In genomic region chr14:68211886-68212285, GRCh38 we compare ENCODE assay signal across 20 cellular contexts.
DNase-seq lines count a peak whose midpoint lies in the region; ATAC-seq and TF ChIP-seq lines count a peak whose summit lies in the region.
"Had no signal": no experiment of that assay in that cellular context is flagged by ENCODE, and none has a peak within 500 bp of the region (broad histone marks: within the 10 kb centered on the region; RNA-seq: fewer than 3 reads in every experiment).

No MANE protein-coding gene starts in this region.

- intact Hi-C loops in heart right ventricle (cut with DNase I), result loop anchor here in 1 of 10 donors (10.0 kb wide), 1 partner anchor 257 kb away; no protein-coding TSS in a partner anchor

- WGBS in heart right ventricle, 2 donors, result 76 to 93% methylated on average over 2 of the region's 2 CpGs

- no peak overlapping the region for H3K9ac ChIP-seq in OCI-LY3 (ENCODE audit: low read length)
- H3K9ac ChIP-seq in fibroblast of lung (ENCODE audit: insufficient read depth, low read length), result no peak overlapping the region
- no peak overlapping the region for H3K9ac ChIP-seq in skeletal muscle tissue (ENCODE audit: low read depth in 1 of 3, low read length in 3 of 3)

- H3K79me2 ChIP-seq in OCI-LY3 (ENCODE audit: low read length) (no peaks in the 10 kb centered on the region), fibroblast of lung (ENCODE audit: control insufficient read depth, insufficient read depth, low read length) (no peaks in the 10 kb centered on the region)

- no peak for ATAC-seq in HG02623 (IDR thresholded peaks at IDR 0.05; ENCODE audit: unreplicated experiment)
- ATAC-seq in heart right ventricle, result no peak

- H3K27ac ChIP-seq in CD8-positive, alpha-beta memory T cell (ENCODE audit: low read depth, low read length), result no peak overlapping the region
- H3K27ac ChIP-seq in OCI-LY3 (ENCODE audit: low read length) (peak overlapping the region; percentile 83), fibroblast of lung (ENCODE audit: insufficient read depth, low read length) (peak overlapping the region; percentile 60), skeletal muscle tissue (ENCODE audit: low read depth, low read length) (peak overlapping the region; percentile 64), heart right ventricle (peak overlapping the region in 2 of 10 donors; percentile 79 to 81)

- H2AFZ ChIP-seq in OCI-LY3 (ENCODE audit: low read depth, low read length) (no peak overlapping the region), fibroblast of lung (ENCODE audit: low read length) (no peak overlapping the region)

- H3K4me2 ChIP-seq in OCI-LY3 (ENCODE audit: low read length) (peak overlapping the region; percentile 87), fibroblast of lung (ENCODE audit: extremely low read depth, insufficient read depth, low read length) (no peak overlapping the region)

- no peaks in the 10 kb centered on the region for H3K27me3 ChIP-seq in CD8-positive, alpha-beta memory T cell (ENCODE audit: insufficient read depth, low read length, poor library complexity, severe bottlenecking)
- H3K27me3 ChIP-seq in OCI-LY3 (ENCODE audit: low read depth, low read length), result no peaks in the 10 kb centered on the region
- H3K27me3 ChIP-seq in fibroblast of lung (ENCODE audit: control insufficient read depth, insufficient read depth, low read length), result no peaks in the 10 kb centered on the region
- no peaks in the 10 kb centered on the region for H3K27me3 ChIP-seq in skeletal muscle tissue (ENCODE audit: control insufficient read depth in 3 of 3, insufficient read depth in 3 of 3, low read length in 3 of 3)
- no peaks in the 10 kb centered on the region for H3K27me3 ChIP-seq in heart right ventricle
- H3K27me3 ChIP-seq: testis had no signal

- H3K36me3 Mint-ChIP-seq in CD8-positive, alpha-beta memory T cell, result no peaks in the 10 kb centered on the region

- H3K27ac Mint-ChIP-seq in CD8-positive, alpha-beta memory T cell, result peak overlapping the region in 5 of 8 donors; percentile 50 to 96 (median 93)

- TF ChIP-seq CTCF in OCI-LY3 (IDR thresholded peaks at IDR 0.05; ENCODE audit: low read depth, low read length) (no peak), fibroblast of lung (conservative IDR thresholded peaks at IDR 0.05 in 1 of 2, IDR thresholded peaks at IDR 0.05 in 1 of 2; ENCODE audit: low read depth in 1 of 2, low read length in 2 of 2) (no peak), heart right ventricle (IDR thresholded peaks at IDR 0.05) (no peak)

- peaks cover 46% of the 10 kb centered on the region for H3K4me1 ChIP-seq in CD8-positive, alpha-beta memory T cell (ENCODE audit: insufficient read depth, low read length)
- H3K4me1 ChIP-seq in OCI-LY3 (ENCODE audit: low read length) (peaks cover 46% of the 10 kb centered on the region), fibroblast of lung (ENCODE audit: control insufficient read depth, extremely low read depth, insufficient read depth, low read length) (peaks cover 17% of the 10 kb centered on the region), skeletal muscle tissue (ENCODE audit: control insufficient read depth in 3 of 3, insufficient read depth in 3 of 3, low read length in 3 of 3) (peaks cover 5 to 23% (median 17%) of the 10 kb centered on the region in 3 donors), heart right ventricle (peaks cover 0 to 60% (median 31%) of the 10 kb centered on the region in 9 donors)

- no peaks in the 10 kb centered on the region for H3K36me3 ChIP-seq in CD8-positive, alpha-beta memory T cell (ENCODE audit: insufficient read depth, low read length)
- H3K36me3 ChIP-seq in OCI-LY3 (replicated peaks; ENCODE audit: low read depth, low read length), result peaks cover 3% of the 10 kb centered on the region
- H3K36me3 ChIP-seq in fibroblast of lung (ENCODE audit: control insufficient read depth, insufficient read depth, low read length), result no peaks in the 10 kb centered on the region
- H3K36me3 ChIP-seq in skeletal muscle tissue (ENCODE audit: control insufficient read depth in 3 of 3, insufficient read depth in 3 of 3, low read length in 3 of 3), result no peaks in the 10 kb centered on the region
- H3K36me3 ChIP-seq in heart right ventricle, result no peaks in the 10 kb centered on the region

- CTCF ChIA-PET in CD8-positive, alpha-beta memory T cell (lab: Charles Lee), result interaction anchor here (1.6 kb wide), 1 partner anchor 17 kb away, joined by 3 read pairs; no protein-coding TSS in a partner anchor

- peak overlapping the region in 1 of 7 donors; percentile 13 for H3K4me3 Mint-ChIP-seq in CD8-positive, alpha-beta memory T cell
- H3K4me3 Mint-ChIP-seq: B cell had no signal

- H4K20me1 ChIP-seq in OCI-LY3 (ENCODE audit: insufficient read depth, low read length), result peaks cover 9% of the 10 kb centered on the region; the same call in 1 of the 2 replicates
- no peaks in the 10 kb centered on the region for H4K20me1 ChIP-seq in fibroblast of lung (ENCODE audit: control insufficient read depth, extremely low read depth, insufficient read depth, low read length)

- no peaks in the 10 kb centered on the region for H3K9me3 ChIP-seq in CD8-positive, alpha-beta memory T cell (ENCODE audit: low read length)
- H3K9me3 ChIP-seq in OCI-LY3 (ENCODE audit: insufficient read depth, low read length) (no peaks in the 10 kb centered on the region), fibroblast of lung (ENCODE audit: control insufficient read depth, insufficient read depth, low read depth, low read length) (no peaks in the 10 kb centered on the region), skeletal muscle tissue (ENCODE audit: control insufficient read depth in 3 of 3, low read length in 3 of 3) (no peaks in the 10 kb centered on the region), heart right ventricle (no peaks in the 10 kb centered on the region)
- H3K9me3 ChIP-seq: testis had no signal

- no peak overlapping the region for H3K4me3 ChIP-seq in CD8-positive, alpha-beta memory T cell (ENCODE audit: low read length)
- H3K4me3 ChIP-seq in OCI-LY3 (ENCODE audit: low read length) (no peak overlapping the region), fibroblast of lung (replicated peaks in 1 of 4; ENCODE audit: control extremely low read depth in 1 of 4, insufficient read depth in 1 of 4, low read depth in 3 of 4, low read length in 4 of 4) (no peak overlapping the region), skeletal muscle tissue (ENCODE audit: low read length in 3 of 3) (no peak overlapping the region), heart right ventricle (no peak overlapping the region)
- H3K4me3 ChIP-seq: testis had no signal

- DNase-seq in CD8-positive, alpha-beta memory T cell, result no peak
- DNase-seq in fibroblast of lung (ENCODE audit: low read depth in 2 of 2) (peak in 1 of 2 donors; percentile 36), SK-N-DZ (ENCODE audit: low spot score) (no peak), Kasumi-1 (lab: John Stamatoyannopoulos, UW) (no peak), heart right ventricle (no peak)
- DNase-seq: activated CD4-positive, alpha-beta T cell treated with anti-CD3 and anti-CD28 coated beads for 4 hours; activated T-cell treated with anti-CD3 and anti-CD28 coated beads, Interleukin-2, amount 50 U/mL, for 72 hours; dermis blood vessel endothelial cell; HCEC 1CT; mesendoderm; NCI-H1694; NCI-H524 treated with DMSO at 0.1 percent for 48 hours; nucleus accumbens; stimulated activated CD4-positive, alpha-beta T cell treated with anti-CD3 and anti-CD28 coated beads, Interleukin-15, amount 100 ng/mL, for 24 hours; T-helper 2 cell; testis had no signal

- POLR2A ChIA-PET in CD8-positive, alpha-beta memory T cell (lab: Charles Lee), result interaction anchor here (1.5 kb wide), 1 partner anchor 581 kb away, joined by 10 read pairs; the partner anchor contains the start of gene ZFP36L1

- H3K27me3 Mint-ChIP-seq in CD8-positive, alpha-beta memory T cell, result no peaks in the 10 kb centered on the region
- H3K27me3 Mint-ChIP-seq: B cell had no signal

- no peaks in the 10 kb centered on the region for H3K9me3 Mint-ChIP-seq in CD8-positive, alpha-beta memory T cell
- H3K9me3 Mint-ChIP-seq: activated T-cell treated with anti-CD3 and anti-CD28 coated beads, Interleukin-2, amount 50 U/mL, for 72 hours had no signal

- peaks cover 64 to 76% (median 72%) of the 10 kb centered on the region in 3 donors for H3K4me1 Mint-ChIP-seq in CD8-positive, alpha-beta memory T cell
